14 cellular contexts compared by ENCODE assay signal in the genomic region with DNA sequence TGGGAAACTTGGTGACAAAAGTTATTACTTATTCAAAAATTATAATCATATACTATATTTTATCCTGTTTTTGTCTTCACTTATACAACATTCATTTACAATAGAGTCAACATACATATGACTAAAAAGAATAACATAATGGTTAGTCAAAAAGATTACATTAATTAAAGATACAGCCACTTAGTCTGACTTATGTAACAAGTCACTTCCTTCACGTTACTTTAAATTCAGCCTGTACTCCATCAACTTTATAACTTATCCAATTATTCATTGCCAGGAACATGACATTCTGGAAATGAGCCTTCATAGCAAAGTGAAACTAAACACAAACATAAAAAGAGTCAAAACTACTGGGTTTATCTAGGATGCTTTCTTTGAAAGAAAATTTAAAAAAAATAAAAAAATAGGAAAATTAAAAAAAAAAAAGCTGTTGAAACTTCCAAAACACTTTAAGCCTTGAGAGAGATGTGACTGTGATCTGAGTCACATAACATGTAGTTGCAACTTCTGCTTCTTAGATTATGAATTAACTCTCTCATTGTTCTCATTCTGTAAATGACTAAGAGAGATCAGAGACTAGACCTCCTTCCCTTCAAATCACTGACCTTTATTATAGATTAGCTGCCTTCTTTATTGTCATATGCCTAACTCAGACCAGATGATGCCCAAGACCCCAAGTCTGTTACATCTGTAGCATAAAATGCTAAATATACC.
DNase-seq lines count a peak whose midpoint lies in the region; ATAC-seq and TF ChIP-seq lines count a peak whose summit lies in the region.
"Had no signal": no experiment of that assay in that cellular context is flagged by ENCODE, and none has a peak within 500 bp of the region (broad histone marks: within the 10 kb centered on the region; RNA-seq: fewer than 3 reads in every experiment).

No MANE protein-coding gene starts in this region.

- H3K4me3 ChIP-seq in epithelial cell of proximal tubule (ENCODE audit: low read depth, low read length): no peak overlapping the region
- H3K4me3 ChIP-seq: right lobe of liver, thoracic aorta had no signal

- in situ Hi-C loops in ACHN (cut with HindIII; ENCODE audit: low pct_ligation_motif_present, low pct_unique_long_range_greater_than_20kb, low sequenced_read_pairs): no loop called here

- peak; percentile 40 for DNase-seq in ACHN
- peak; percentile 2 for DNase-seq in HPDE6-E6E7 (ENCODE audit: extremely low spot score)
- DNase-seq in epithelial cell of proximal tubule (ENCODE audit: low read depth): peak; percentile 63
- DNase-seq in GM19238 (ENCODE audit: insufficient read length, low spot score): no peak
- no peak for DNase-seq in activated CD8-positive, alpha-beta memory T cell treated with anti-CD3 and anti-CD28 coated beads, Interleukin-2, amount 50 U/mL, for 48 hours
- DNase-seq in DMS153 (lab: John Stamatoyannopoulos, UW): no peak
- DNase-seq: activated CD4-positive, alpha-beta T cell treated with anti-CD3 and anti-CD28 coated beads, Interleukin-2, amount 50 U/mL, for 4 hours; natural killer cell; NCI-H2171; right lobe of liver; T-helper 17 cell had no signal

- ATAC-seq in GM21619 (IDR thresholded peaks at IDR 0.05; ENCODE audit: unreplicated experiment) (peak; percentile 75), HG02763 (IDR thresholded peaks at IDR 0.05; ENCODE audit: unreplicated experiment) (no peak)
- ATAC-seq: natural killer cell, T-helper 17 cell had no signal

- TF ChIP-seq CTCF in epithelial cell of proximal tubule (conservative IDR thresholded peaks at IDR 0.05; ENCODE audit: low read depth, low read length): no peak

Comparison
In these comparisons a context has a peak if more than half of its experiments do, and no peak if none do; other contexts are left out.
1. DNase-seq: peak in ACHN (single experiment), HPDE6-E6E7 (single experiment) and epithelial cell of proximal tubule (single experiment); none in GM19238 (single experiment), activated CD8-positive, alpha-beta memory T cell treated with anti-CD3 and anti-CD28 coated beads, Interleukin-2, amount 50 U/mL, for 48 hours (single experiment) and DMS153 (single experiment).